In the genomic region with DNA sequence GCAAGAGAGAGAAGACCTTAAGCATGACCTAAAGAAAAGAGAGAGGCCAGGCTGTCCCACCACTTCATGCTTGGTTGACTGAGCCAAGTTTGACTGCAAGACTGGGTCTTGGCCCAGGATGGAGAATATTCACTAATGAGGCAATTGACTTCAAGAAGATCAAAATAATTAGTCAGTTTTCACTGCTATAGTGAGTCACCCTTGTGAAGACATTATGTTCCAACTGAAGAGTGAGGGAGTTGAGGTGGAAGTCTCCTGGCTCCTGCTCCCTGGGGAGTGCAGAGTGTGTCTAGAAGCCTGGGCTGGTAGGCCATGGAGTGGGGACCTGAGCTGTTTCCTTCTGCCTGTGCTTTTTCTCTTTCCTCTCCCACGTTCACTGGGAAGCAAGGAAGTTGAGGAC, we compare ENCODE assay signal across 16 cellular contexts.
DNase-seq lines count a peak whose midpoint lies in the region; ATAC-seq and TF ChIP-seq lines count a peak whose summit lies in the region.
"Had no signal": no experiment of that assay in that cellular context is flagged by ENCODE, and none has a peak within 500 bp of the region (broad histone marks: within the 10 kb centered on the region; RNA-seq: fewer than 3 reads in every experiment).

No MANE protein-coding gene starts in this region.

- H3K9me3 Mint-ChIP-seq in activated naive CD4-positive, alpha-beta T cell treated with anti-CD3 and anti-CD28 coated beads, Interleukin-2, amount 50 U/mL, for 72 hours = peaks cover 5 to 24% of the 10 kb centered on the region in 2 donors

- peak; percentile 58 for DNase-seq in EH (ENCODE audit: low read depth)
- peak; percentile 40 for DNase-seq in fibroblast of pulmonary artery (ENCODE audit: low read depth)
- DNase-seq in sigmoid colon = peak; percentile 69
- no peak for DNase-seq in activated naive CD4-positive, alpha-beta T cell treated with anti-CD3 and anti-CD28 coated beads, Interleukin-2, amount 50 U/mL, for 72 hours (ENCODE audit: low spot score in 2 of 2)
- no peak for DNase-seq in NCI-H524 treated with DMSO at 0.1 percent for 48 hours (lab: John Stamatoyannopoulos, UW)
- DNase-seq in effector CD8-positive, alpha-beta T cell (lab: John Stamatoyannopoulos, UW) = no peak
- DNase-seq: activated CD8-positive, alpha-beta memory T cell treated with anti-CD3 and anti-CD28 coated beads, Interleukin-2, amount 50 U/mL, for 4 hours; activated naive CD4-positive, alpha-beta T cell treated with anti-CD3 and anti-CD28 coated beads for 36 hours; left colon; naive B cell; NCI-H2029 treated with DMSO at 0.1 percent for 48 hours; substantia nigra; T-helper 1 cell had no signal

- peaks cover 0 to 3% (median 0%) of the 10 kb centered on the region in 4 donors for H3K9me3 ChIP-seq in sigmoid colon

- H3K27ac ChIP-seq in angular gyrus (ENCODE audit: low read depth, low read length) = peak overlapping the region; percentile 29
- H3K27ac ChIP-seq in sigmoid colon = peak overlapping the region; percentile 23 to 84 (median 67)

- H3K4me3 ChIP-seq in fibroblast of pulmonary artery (replicated peaks; ENCODE audit: low read depth, low read length) (no peak overlapping the region), sigmoid colon (no peak overlapping the region)

- no peak overlapping the region for H3K27ac Mint-ChIP-seq in activated naive CD4-positive, alpha-beta T cell treated with anti-CD3 and anti-CD28 coated beads, Interleukin-2, amount 50 U/mL, for 72 hours
- H3K27ac Mint-ChIP-seq: activated naive CD4-positive, alpha-beta T cell treated with anti-CD3 and anti-CD28 coated beads for 36 hours; naive B cell had no signal

- WGBS in sigmoid colon, 2 donors = 67 to 94% methylated on average over 1 of the region's 1 CpG

- TF ChIP-seq CTCF in fibroblast of pulmonary artery (IDR thresholded peaks at IDR 0.05; ENCODE audit: low read length, missing control alignments) = no peak
- TF ChIP-seq CTCF in sigmoid colon (IDR thresholded peaks at IDR 0.05) = no peak

- no peak for ATAC-seq in activated naive CD4-positive, alpha-beta T cell treated with anti-CD3 and anti-CD28 coated beads, Interleukin-2, amount 50 U/mL, for 72 hours
- ATAC-seq in HG03442 (IDR thresholded peaks at IDR 0.05; ENCODE audit: unreplicated experiment) = no peak
- ATAC-seq: activated CD4-positive, CD25-positive, alpha-beta regulatory T cell treated with anti-CD3 and anti-CD28 coated beads, Interleukin-2, amount 50 U/mL, for 24 hours; left colon had no signal

- intact Hi-C loops in sigmoid colon (cut with DNase I) = no loop called here

- no peak for TF ChIP-seq EP300 in sigmoid colon (IDR thresholded peaks at IDR 0.05)

- H3K36me3 ChIP-seq in sigmoid colon = no peaks in the 10 kb centered on the region

- peaks cover 0 to 87% (median 78%) of the 10 kb centered on the region in 4 donors for H3K4me1 ChIP-seq in sigmoid colon

- no peak for TF ChIP-seq POLR2A in sigmoid colon (IDR thresholded peaks at IDR 0.05)

- H3K27me3 ChIP-seq in sigmoid colon = no peaks in the 10 kb centered on the region

- peaks cover 5 to 18% of the 10 kb centered on the region in 2 donors for H3K36me3 Mint-ChIP-seq in activated naive CD4-positive, alpha-beta T cell treated with anti-CD3 and anti-CD28 coated beads, Interleukin-2, amount 50 U/mL, for 72 hours

Comparison
In these comparisons a context has a peak if more than half of its experiments do, and no peak if none do; other contexts are left out.
1. DNase-seq: peak in EH (single experiment), fibroblast of pulmonary artery (single experiment) and sigmoid colon (single experiment); none in activated naive CD4-positive, alpha-beta T cell treated with anti-CD3 and anti-CD28 coated beads, Interleukin-2, amount 50 U/mL, for 72 hours (0 of 2), NCI-H524 treated with DMSO at 0.1 percent for 48 hours (single experiment) and effector CD8-positive, alpha-beta T cell (single experiment).